In the genomic region with DNA sequence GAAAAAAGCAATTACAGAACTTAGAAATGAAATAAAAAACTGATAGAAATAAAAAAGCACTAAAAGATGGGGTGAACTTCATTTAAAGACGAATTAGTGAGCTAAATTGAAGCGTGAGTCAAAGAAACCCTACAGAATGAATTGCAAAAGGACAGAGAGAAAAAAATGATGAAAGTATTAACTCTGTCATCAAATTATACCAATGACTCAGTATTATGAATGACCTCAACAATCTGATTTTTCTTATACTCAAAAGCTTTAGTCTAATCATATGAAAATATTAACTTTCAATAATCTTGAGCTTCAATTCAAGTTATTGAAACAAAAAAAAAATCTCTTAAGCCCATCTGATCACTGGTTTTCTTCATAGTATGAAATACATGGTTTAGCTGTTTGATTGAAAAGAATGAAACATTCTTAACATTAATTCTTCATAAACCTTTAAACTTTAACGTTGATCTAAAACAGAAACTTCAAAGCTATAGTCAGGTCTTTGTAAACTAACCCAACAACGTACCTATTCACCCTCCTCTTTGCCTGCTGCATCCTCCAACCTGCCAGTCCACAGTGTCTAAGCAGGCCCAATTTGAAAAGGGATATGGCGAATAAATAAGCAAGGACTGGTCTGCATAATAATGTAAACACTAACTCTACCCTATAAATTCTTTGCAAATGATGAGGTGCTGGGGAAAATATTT, we compare ENCODE assay signal across 18 cellular contexts.
"Had no signal": no experiment of that assay in that cellular context is flagged by ENCODE, and none has a peak within 500 bp of the region (broad histone marks: within the 10 kb centered on the region; RNA-seq: fewer than 3 reads in every experiment).

No MANE protein-coding gene starts in this region.

- FAIRE-seq: keratinocyte had no signal

- H3K36me3 ChIP-seq: left ventricle myocardium inferior, upper lobe of left lung had no signal

- DNase-seq: activated B cell treated with CpG ODN at 0.5 μM for 24 hours; activated CD4-positive, alpha-beta T cell treated with anti-CD3 and anti-CD28 coated beads, Interleukin-2, amount 10 ng/mL, durations not matched to agents 24 days and 14 days; activated CD8-positive, alpha-beta memory T cell treated with anti-CD3 and anti-CD28 coated beads for 24 hours; activated naive CD4-positive, alpha-beta T cell treated with anti-CD3 and anti-CD28 coated beads for 36 hours; effector memory CD8-positive, alpha-beta T cell; left ventricle myocardium inferior; mesenchymal stem cell; nephron progenitor cell; psoas muscle; stimulated activated CD4-positive, alpha-beta T cell treated with anti-CD3 and anti-CD28 coated beads, Interleukin-12 subunit alpha, Interleukin-12 subunit beta, amount 100 ng/mL, for 4 hours; stimulated activated naive CD8-positive, alpha-beta T cell treated with anti-CD3 and anti-CD28 coated beads, Interleukin-15, Interleukin-2, amounts not matched to agents 100 U/mL and 50 U/mL, for 24 hours; T-helper 17 cell; upper lobe of left lung had no signal

- H3K27ac Mint-ChIP-seq: activated B cell treated with CpG ODN at 0.5 μM for 24 hours; activated CD4-positive, alpha-beta T cell treated with anti-CD3 and anti-CD28 coated beads, Interleukin-2, amount 10 ng/mL, durations not matched to agents 24 days and 14 days; activated naive CD4-positive, alpha-beta T cell treated with anti-CD3 and anti-CD28 coated beads for 36 hours; dendritic cell treated with granulocyte-macrophage colony-stimulating factor and Interleukin-4, amounts not matched to agents 40 ng/mL and 50 ng/mL, for 4 days; effector memory CD8-positive, alpha-beta T cell; nephron progenitor cell; T-helper 17 cell had no signal

- H3K27me3 Mint-ChIP-seq: activated B cell treated with CpG ODN at 0.5 μM for 24 hours; central memory CD8-positive, alpha-beta T cell; dendritic cell treated with granulocyte-macrophage colony-stimulating factor and Interleukin-4, amounts not matched to agents 40 ng/mL and 50 ng/mL, for 4 days; effector memory CD8-positive, alpha-beta T cell; T-helper 17 cell had no signal

- ATAC-seq: effector memory CD8-positive, alpha-beta T cell; psoas muscle; sciatic nerve; stimulated activated naive CD8-positive, alpha-beta T cell treated with anti-CD3 and anti-CD28 coated beads, Interleukin-15, Interleukin-2, amounts not matched to agents 100 U/mL and 50 U/mL, for 24 hours; T-helper 17 cell had no signal

- H3K27me3 ChIP-seq: upper lobe of left lung had no signal

- H3K4me3 ChIP-seq: left ventricle myocardium inferior, psoas muscle, upper lobe of left lung had no signal

- H3K4me3 Mint-ChIP-seq: activated B cell treated with CpG ODN at 0.5 μM for 24 hours; activated CD4-positive, alpha-beta T cell treated with anti-CD3 and anti-CD28 coated beads, Interleukin-2, amount 10 ng/mL, durations not matched to agents 24 days and 14 days; activated naive CD4-positive, alpha-beta T cell treated with anti-CD3 and anti-CD28 coated beads for 36 hours; central memory CD8-positive, alpha-beta T cell; dendritic cell treated with granulocyte-macrophage colony-stimulating factor and Interleukin-4, amounts not matched to agents 40 ng/mL and 50 ng/mL, for 4 days; effector memory CD8-positive, alpha-beta T cell; nephron progenitor cell; T-helper 17 cell had no signal

- H3K27ac ChIP-seq: epithelial cell of prostate, left ventricle myocardium inferior, psoas muscle, upper lobe of left lung had no signal

- H3K9me3 ChIP-seq: left ventricle myocardium inferior, psoas muscle, upper lobe of left lung had no signal

- H3K9me3 Mint-ChIP-seq: activated B cell treated with CpG ODN at 0.5 μM for 24 hours; activated CD4-positive, alpha-beta T cell treated with anti-CD3 and anti-CD28 coated beads, Interleukin-2, amount 10 ng/mL, durations not matched to agents 24 days and 14 days; activated naive CD4-positive, alpha-beta T cell treated with anti-CD3 and anti-CD28 coated beads for 36 hours; central memory CD8-positive, alpha-beta T cell; dendritic cell treated with granulocyte-macrophage colony-stimulating factor and Interleukin-4, amounts not matched to agents 40 ng/mL and 50 ng/mL, for 4 days; effector memory CD8-positive, alpha-beta T cell; nephron progenitor cell had no signal
